In genomic region chr10:133107442-133107841, GRCh38 we compare ENCODE assay signal across 34 cellular contexts. TPM values are rescaled to one million over a fixed set of nuclear protein-coding genes. Genes with fewer than 3 reads are reported as not detected.
"Had no signal": no experiment of that assay in that cellular context is flagged by ENCODE, and none has a peak within 500 bp of the region (broad histone marks: within the 10 kb centered on the region; RNA-seq: fewer than 3 reads in every experiment).

No MANE protein-coding gene starts in this region.

- H3K36me3 ChIP-seq: ascending aorta, cardiac muscle cell had no signal

- H3K27ac ChIP-seq: ascending aorta, cardiac muscle cell, VCaP had no signal

- ATAC-seq: activated CD8-positive, alpha-beta T cell treated with anti-CD3 and anti-CD28 coated beads for 36 hours; activated naive CD4-positive, alpha-beta T cell treated with anti-CD3 and anti-CD28 coated beads, Interleukin-2, amount 50 U/mL, for 72 hours; activated T-cell treated with anti-CD3 and anti-CD28 coated beads, Interleukin-2, amount 50 U/mL, for 4 hours; activated T-cell treated with anti-CD3 and anti-CD28 coated beads, Interleukin-2, amount 50 U/mL, for 72 hours; activated T-helper 17 cell treated with anti-CD3 and anti-CD28 coated beads, Interleukin-2, amount 50 U/mL, for 72 hours had no signal

- H3K4me3 ChIP-seq: ascending aorta, cardiac muscle cell had no signal

- FAIRE-seq: bronchial epithelial cell, TTC549 had no signal

- DNase-seq: activated B cell treated with CpG ODN at 0.5 μM for 24 hours; activated CD4-positive, alpha-beta memory T cell treated with anti-CD3 and anti-CD28 coated beads for 36 hours; activated CD4-positive, alpha-beta T cell treated with anti-CD3 and anti-CD28 coated beads for 4 hours; activated CD4-positive, alpha-beta T cell treated with anti-CD3 and anti-CD28 coated beads, Interleukin-2, amount 10 ng/mL, durations not matched to agents 24 days and 14 days; activated CD4-positive, alpha-beta T cell treated with anti-CD3 and anti-CD28 coated beads, Interleukin-2, amount 50 U/mL, for 1 hour; activated CD4-positive, alpha-beta T cell treated with anti-CD3 and anti-CD28 coated beads, Interleukin-2, amount 50 U/mL, for 4 hours; activated CD4-positive, CD25-positive, alpha-beta regulatory T cell treated with anti-CD3 and anti-CD28 coated beads, Interleukin-2, amount 50 U/mL, for 72 hours; activated CD8-positive, alpha-beta memory T cell treated with anti-CD3 and anti-CD28 coated beads, Interleukin-2, amount 50 U/mL, for 4 hours; activated CD8-positive, alpha-beta T cell treated with anti-CD3 and anti-CD28 coated beads for 36 hours; activated effector memory CD4-positive, alpha-beta T cell treated with anti-CD3 and anti-CD28 coated beads, Interleukin-2, amount 50 U/mL, for 16 hours; activated gamma-delta T cell treated with Interleukin-2 at 50 U/mL for 16 hours; activated naive CD4-positive, alpha-beta T cell; activated naive CD4-positive, alpha-beta T cell treated with anti-CD3 and anti-CD28 coated beads for 36 hours; activated naive CD4-positive, alpha-beta T cell treated with anti-CD3 and anti-CD28 coated beads, Interleukin-2, amount 50 U/mL, for 16 hours; activated naive CD8-positive, alpha-beta T cell treated with anti-CD3 and anti-CD28 coated beads for 36 hours; activated T-cell treated with anti-CD3 and anti-CD28 coated beads for 4 hours; activated T-cell treated with anti-CD3 and anti-CD28 coated beads, Interleukin-2, amount 50 U/mL, for 1 hour; activated T-cell treated with anti-CD3 and anti-CD28 coated beads, Interleukin-2, amount 50 U/mL, for 4 hours; activated T-cell treated with anti-CD3 and anti-CD28 coated beads, Interleukin-2, amount 50 U/mL, for 72 hours; amygdala; anterior cingulate cortex; central memory CD4-positive, alpha-beta T cell; T-helper 1 cell; T-helper 2 cell; T-helper 9 cell had no signal

- H3K27me3 ChIP-seq: ascending aorta, cardiac muscle cell had no signal

- H3K4me1 ChIP-seq: ascending aorta had no signal

RNA-seq across cellular contexts. Expression of gene ADGRA1, which starts 19.7 kb away (rescaled TPM):
- total RNA-seq: activated B cell treated with CpG ODN at 0.5 μM for 24 hours; activated CD4-positive, alpha-beta memory T cell treated with anti-CD3 and anti-CD28 coated beads for 36 hours; activated CD4-positive, alpha-beta T cell treated with anti-CD3 and anti-CD28 coated beads, Interleukin-2, amount 10 ng/mL, durations not matched to agents 24 days and 14 days; activated CD8-positive, alpha-beta memory T cell treated with anti-CD3 and anti-CD28 coated beads for 36 hours; activated CD8-positive, alpha-beta T cell treated with anti-CD3 and anti-CD28 coated beads for 36 hours; activated naive CD4-positive, alpha-beta T cell treated with anti-CD3 and anti-CD28 coated beads for 36 hours; activated naive CD4-positive, alpha-beta T cell treated with anti-CD3 and anti-CD28 coated beads, Interleukin-2, amount 50 U/mL, for 72 hours; activated naive CD8-positive, alpha-beta T cell treated with anti-CD3 and anti-CD28 coated beads for 36 hours; activated T-cell treated with anti-CD3 and anti-CD28 coated beads, Interleukin-2, amount 50 U/mL, for 4 hours; activated T-cell treated with anti-CD3 and anti-CD28 coated beads, Interleukin-2, amount 50 U/mL, for 72 hours; activated T-helper 1 cell treated with anti-CD3 and anti-CD28 coated beads, Interleukin-12 subunit alpha, Interleukin-12 subunit beta, Interleukin-2, Interleukin-4 antibody, amounts not matched to agents 30 ng/mL and 10 ng/mL and 1 ng/mL, durations not matched to agents 14 hours and 24 hours and 36 hours; activated T-helper 17 cell treated with anti-CD3 and anti-CD28 coated beads, Interleukin-2, amount 50 U/mL, for 72 hours; ascending aorta; bronchial epithelial cell had no signal

RNA-seq across cellular contexts. Expression of gene KNDC1, which starts 52.6 kb away (rescaled TPM):
- total RNA-seq: activated CD8-positive, alpha-beta T cell treated with anti-CD3 and anti-CD28 coated beads for 36 hours; activated naive CD4-positive, alpha-beta T cell treated with anti-CD3 and anti-CD28 coated beads for 36 hours; activated naive CD8-positive, alpha-beta T cell treated with anti-CD3 and anti-CD28 coated beads for 36 hours had no signal
